18 cellular contexts compared by ENCODE assay signal in the genomic region with DNA sequence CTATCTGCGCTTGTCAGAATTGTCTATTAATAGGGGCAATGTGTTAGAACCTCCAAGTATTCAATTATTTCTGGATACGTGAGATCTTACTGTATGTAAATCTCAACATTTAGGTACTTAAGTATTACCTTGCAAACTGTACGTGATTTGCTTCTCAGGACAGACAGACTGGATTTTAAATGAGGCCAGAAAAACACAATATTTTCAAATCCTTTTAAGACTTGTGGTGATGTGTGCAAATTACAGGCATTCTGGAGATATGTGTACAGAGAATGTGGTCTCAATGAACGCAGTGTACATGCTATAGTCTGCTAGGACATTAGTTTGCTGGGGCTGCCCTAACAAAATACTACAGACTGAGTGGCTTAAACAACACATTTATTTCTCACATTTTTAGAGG. TPM values are rescaled to one million over a fixed set of nuclear protein-coding genes. Genes with fewer than 3 reads are reported as not detected.
DNase-seq lines count a peak whose midpoint lies in the region; ATAC-seq and TF ChIP-seq lines count a peak whose summit lies in the region.
"Had no signal": no experiment of that assay in that cellular context is flagged by ENCODE, and none has a peak within 500 bp of the region (broad histone marks: within the 10 kb centered on the region; RNA-seq: fewer than 3 reads in every experiment).

No MANE protein-coding gene starts in this region.

- no peaks in the 10 kb centered on the region for H3K36me3 ChIP-seq in mammary epithelial cell (ENCODE audit: insufficient read depth, low read length)
- no peaks in the 10 kb centered on the region for H3K36me3 ChIP-seq in naive thymus-derived CD4-positive, alpha-beta T cell (ENCODE audit: control insufficient read depth in 2 of 3, insufficient read depth in 3 of 3, low read length in 3 of 3)

- H3K4me3 Mint-ChIP-seq in brain (peak overlapping the region in 1 of 5 experiments; percentile 34), nephron (no peak overlapping the region)
- H3K4me3 Mint-ChIP-seq in naive thymus-derived CD4-positive, alpha-beta T cell, result no peak overlapping the region

- no peaks in the 10 kb centered on the region for H3K79me2 ChIP-seq in mammary epithelial cell (ENCODE audit: insufficient read depth, low read length)

- peaks cover 4% of the 10 kb centered on the region for H3K9me3 ChIP-seq in mammary epithelial cell (replicated peaks; ENCODE audit: insufficient read depth, low read length)
- no peaks in the 10 kb centered on the region for H3K9me3 ChIP-seq in naive thymus-derived CD4-positive, alpha-beta T cell (ENCODE audit: control insufficient read depth in 2 of 3, low read length in 3 of 3)

- intact Hi-C loops in mammary epithelial cell (cut with micrococcal nuclease), result no loop called here
- intact Hi-C loops in naive thymus-derived CD4-positive, alpha-beta T cell (cut with micrococcal nuclease), result loop anchor here in 1 of 2 donors (5.0 kb wide), 1 partner anchor 142 kb away; the partner anchor contains the start of gene CEP43

- CTCF ChIA-PET in mammary epithelial cell (lab: Charles Lee; ENCODE audit: low non-redundant PET), result no interaction called here
- CTCF ChIA-PET in naive thymus-derived CD4-positive, alpha-beta T cell (lab: Charles Lee), result interaction anchor here (0.6 to 1.6 kb wide), 5 partner anchors 150 to 365 kb away, joined by 3 to 5 read pairs (median 4); no protein-coding TSS in a partner anchor

- H3K27ac Mint-ChIP-seq in brain (peak overlapping the region in 3 of 5 experiments; percentile 16 to 71 (median 49)), nephron (peak overlapping the region in 2 of 3 experiments; percentile 46 to 67)
- no peak overlapping the region for H3K27ac Mint-ChIP-seq in naive thymus-derived CD4-positive, alpha-beta T cell

- no peak overlapping the region for H3K4me2 ChIP-seq in mammary epithelial cell (ENCODE audit: insufficient read depth, low read depth, low read length)

- DNase-seq in NCI-H2171 treated with DMSO at 0.1 percent for 48 hours (lab: John Stamatoyannopoulos, UW), result peak; percentile 58
- no peak for DNase-seq in NCI-H2171 (lab: John Stamatoyannopoulos, UW)
- no peak for DNase-seq in mammary epithelial cell
- no peak for DNase-seq in naive thymus-derived CD4-positive, alpha-beta T cell
- no peak for DNase-seq in NCI-H526 (lab: John Stamatoyannopoulos, UW)
- DNase-seq in NCI-H2107 treated with DMSO at 0.1 percent for 48 hours (lab: John Stamatoyannopoulos, UW; ENCODE audit: unreplicated experiment), result no peak
- DNase-seq: 8988T, C1 segment of cervical spinal cord, DMS79, GDM1, NCI-H1417, NCI-H2081, NCI-H226, NCI-H69, PC-3 had no signal

- no peaks in the 10 kb centered on the region for H3K27me3 Mint-ChIP-seq in brain
- H3K27me3 Mint-ChIP-seq in nephron (ENCODE audit: low read depth), result peaks cover 12% of the 10 kb centered on the region
- H3K27me3 Mint-ChIP-seq in naive thymus-derived CD4-positive, alpha-beta T cell, result peaks cover 0 to 15% (median 7%) of the 10 kb centered on the region in 5 donors

- H3K4me1 ChIP-seq in mammary epithelial cell (ENCODE audit: insufficient read depth, low read length), result no peaks in the 10 kb centered on the region
- H3K4me1 ChIP-seq in naive thymus-derived CD4-positive, alpha-beta T cell (ENCODE audit: control insufficient read depth in 2 of 2, insufficient read depth in 2 of 2, low read length in 2 of 2), result peaks cover 0 to 4% of the 10 kb centered on the region in 2 donors

- in situ Hi-C loops in mammary epithelial cell (cut with MboI; ENCODE audit: low sequenced_read_pairs in 2 of 2), result loop anchor here in 1 of 2 donors (25.0 kb wide), 1 partner anchor 352 kb away; no protein-coding TSS in a partner anchor

- 66% methylated on average over 4 of the region's 4 CpGs for WGBS in mammary epithelial cell (ENCODE audit: low coverage, missing lambda C conversion rate)

- peaks cover 51% of the 10 kb centered on the region for H3K4me1 Mint-ChIP-seq in brain
- H3K4me1 Mint-ChIP-seq in nephron, result peaks cover 36% of the 10 kb centered on the region
- peaks cover 0 to 7% (median 0%) of the 10 kb centered on the region in 7 donors for H3K4me1 Mint-ChIP-seq in naive thymus-derived CD4-positive, alpha-beta T cell

- dilution Hi-C loops in mammary epithelial cell (cut with HindIII; ENCODE audit: low sequenced_read_pairs), result no loop called here

- ATAC-seq in naive thymus-derived CD4-positive, alpha-beta T cell, result no peak
- ATAC-seq: PC-3 had no signal

- no peak overlapping the region for H3K4me3 ChIP-seq in mammary epithelial cell (replicated peaks in 1 of 3; ENCODE audit: insufficient read depth in 1 of 3, low read depth in 2 of 3, low read length in 3 of 3)
- no peak overlapping the region for H3K4me3 ChIP-seq in naive thymus-derived CD4-positive, alpha-beta T cell (ENCODE audit: low read length)

- TF ChIP-seq CTCF in brain (conservative IDR thresholded peaks at IDR 0.05) (no peak), nephron (IDR thresholded peaks at IDR 0.05; ENCODE audit: unreplicated experiment in 3 of 3) (no peak), mammary epithelial cell (conservative IDR thresholded peaks at IDR 0.05 in 1 of 2, IDR thresholded peaks at IDR 0.05 in 1 of 2; ENCODE audit: extremely low read depth in 1 of 2, insufficient read depth in 1 of 2, low read depth in 1 of 2, low read length in 2 of 2) (no peak)

- no TSS peak for BruUV-seq in mammary epithelial cell (replicated peaks; lab: Mats Ljungman, UMichigan)

- H3K27me3 ChIP-seq in mammary epithelial cell (ENCODE audit: insufficient read depth, low read length), result no peaks in the 10 kb centered on the region
- no peaks in the 10 kb centered on the region for H3K27me3 ChIP-seq in naive thymus-derived CD4-positive, alpha-beta T cell (ENCODE audit: control insufficient read depth in 2 of 2, insufficient read depth in 2 of 2, low read length in 2 of 2)

- H3K27ac ChIP-seq in mammary epithelial cell (ENCODE audit: insufficient read depth, low read depth, low read length), result no peak overlapping the region
- H3K27ac ChIP-seq in naive thymus-derived CD4-positive, alpha-beta T cell (ENCODE audit: low read depth, low read length), result no peak overlapping the region

- no peaks in the 10 kb centered on the region for H3K36me3 Mint-ChIP-seq in brain
- no peaks in the 10 kb centered on the region for H3K36me3 Mint-ChIP-seq in nephron (ENCODE audit: low read depth)
- no peaks in the 10 kb centered on the region for H3K36me3 Mint-ChIP-seq in naive thymus-derived CD4-positive, alpha-beta T cell

- POLR2A ChIA-PET in naive thymus-derived CD4-positive, alpha-beta T cell (lab: Charles Lee), result no interaction called here

- H3K9me3 Mint-ChIP-seq in brain, result peaks cover 0 to 4% (median 0%) of the 10 kb centered on the region in 5 experiments
- H3K9me3 Mint-ChIP-seq in nephron, result no peaks in the 10 kb centered on the region
- H3K9me3 Mint-ChIP-seq in naive thymus-derived CD4-positive, alpha-beta T cell, result no peaks in the 10 kb centered on the region

- H2AFZ ChIP-seq in mammary epithelial cell (ENCODE audit: low read depth, low read length), result no peak overlapping the region

- no peak overlapping the region for H3K9ac ChIP-seq in mammary epithelial cell (ENCODE audit: insufficient read depth, low read length)

- H4K20me1 ChIP-seq in mammary epithelial cell (ENCODE audit: insufficient read depth, low read length), result no peaks in the 10 kb centered on the region

RNA-seq across cellular contexts. Expression of gene CCR6, which starts 16.9 kb away (rescaled TPM):
- polyA plus RNA-seq in brain (ENCODE audit: insufficient read depth, low read depth, low replicate concordance), result 0.27 TPM
- not detected for total RNA-seq in mammary epithelial cell
- not detected for polyA plus RNA-seq in mammary epithelial cell
- polyA minus RNA-seq in mammary epithelial cell, result not detected
- 1 to 10 TPM in 1 of 5 experiments, under 1 TPM in 3, not detected in 1; 0.15 to 4.1 (median 0.48) TPM for total RNA-seq in naive thymus-derived CD4-positive, alpha-beta T cell
- polyA plus RNA-seq in naive thymus-derived CD4-positive, alpha-beta T cell, result under 1 TPM; 0.38 to 0.93 TPM
- total RNA-seq: H4, PC-3 had no signal

RNA-seq across cellular contexts. Expression of gene GPR31, which starts 18.0 kb away (rescaled TPM):
- polyA plus RNA-seq in brain (ENCODE audit: insufficient read depth, low read depth, low replicate concordance) (not detected), mammary epithelial cell (not detected)
- not detected for total RNA-seq in mammary epithelial cell
- polyA minus RNA-seq in mammary epithelial cell, result not detected
- not detected for total RNA-seq in naive thymus-derived CD4-positive, alpha-beta T cell
- polyA plus RNA-seq in naive thymus-derived CD4-positive, alpha-beta T cell, result not detected
- total RNA-seq: H4, PC-3 had no signal

Comparison
In these comparisons a context has a peak if more than half of its experiments do, and no peak if none do; other contexts are left out.
1. H3K27ac Mint-ChIP-seq: peak in brain (3 of 5) and nephron (2 of 3); none in naive thymus-derived CD4-positive, alpha-beta T cell (0 of 9).